ENCODE assay signal across 1 cellular context in genomic region chr4:2273657-2274319, GRCh38.
TF ChIP-seq lines count a peak whose summit lies in the region.

No MANE protein-coding gene starts in this region.

TF ChIP-seq in K562, 482 proteins besides CTCF, POLR2A, EP300 and RAD21 (continued from another document and continues in another):
- no peak for TF ChIP-seq RERE (CRISPR knock-in tag; IDR thresholded peaks at IDR 0.05; ENCODE audit: borderline replicate concordance)
- TF ChIP-seq CTBP1 (IDR thresholded peaks at IDR 0.05; ENCODE audit: borderline replicate concordance): peak; percentile 27; the same call in 1 of the 2 replicates
- 0 out of 2 replicates have a peak, but pooled peaks have one; percentile 10 for TF ChIP-seq L3MBTL2 (IDR thresholded peaks at IDR 0.05)
- no peak for TF ChIP-seq ARID2 (IDR thresholded peaks at IDR 0.05)
- TF ChIP-seq YY1 (IDR thresholded peaks at IDR 0.05; ENCODE audit: borderline replicate concordance in 1 of 3, control insufficient read depth in 1 of 3, extremely low read depth in 1 of 3, insufficient read depth in 3 of 3, insufficient read length in 1 of 3, insufficient replicate concordance in 2 of 3, low read depth in 1 of 3, low read length in 2 of 3): peak in 2 of 3 experiments; percentile 58 to 59
- TF ChIP-seq POLR3G (IDR thresholded peaks at IDR 0.05; ENCODE audit: extremely low read depth, insufficient read length, insufficient replicate concordance): no peak
- no peak for TF ChIP-seq CCNT2 (IDR thresholded peaks at IDR 0.05; ENCODE audit: borderline replicate concordance, extremely low read depth, insufficient read length, low read depth, low read length)
- no peak for TF ChIP-seq YBX1 (IDR thresholded peaks at IDR 0.05)
- TF ChIP-seq CBX1 (IDR thresholded peaks at IDR 0.05; ENCODE audit: low read depth): no peak
- TF ChIP-seq ARID3A (IDR thresholded peaks at IDR 0.05; ENCODE audit: borderline replicate concordance, low read depth, low read length): no peak
- peak in 1 of 2 experiments; percentile 66; a peak in 2 of 4 replicates for TF ChIP-seq HDAC1 (IDR thresholded peaks at IDR 0.05)
- no peak for TF ChIP-seq TAF9B (IDR thresholded peaks at IDR 0.05; ENCODE audit: partially characterized antibody)
- TF ChIP-seq MNT (conservative IDR thresholded peaks at IDR 0.05): peak in 1 of 2 experiments; percentile 62; a peak in 3 of 4 replicates
- TF ChIP-seq HNRNPLL (IDR thresholded peaks at IDR 0.05; ENCODE audit: low read depth, low read length, poor library complexity, severe bottlenecking): no peak
- TF ChIP-seq TCF3 (CRISPR knock-in tag; IDR thresholded peaks at IDR 0.05): peak; percentile 87
- TF ChIP-seq TEAD4 (IDR thresholded peaks at IDR 0.05; ENCODE audit: low read length): peak; percentile 77
- TF ChIP-seq TEAD4 (CRISPR knock-in tag; IDR thresholded peaks at IDR 0.05; ENCODE audit: borderline replicate concordance): no peak
- no peak for TF ChIP-seq ZNF639 (CRISPR knock-in tag; conservative IDR thresholded peaks at IDR 0.05 in 1 of 2, IDR thresholded peaks at IDR 0.05 in 1 of 2)
- TF ChIP-seq E2F6 (IDR thresholded peaks at IDR 0.05; ENCODE audit: borderline replicate concordance in 1 of 2, extremely low read depth in 1 of 2, insufficient read depth in 1 of 2, insufficient read length in 1 of 2, low read depth in 1 of 2, low read length in 1 of 2, poor library complexity in 1 of 2, severe bottlenecking in 1 of 2): no peak
- TF ChIP-seq MITF (IDR thresholded peaks at IDR 0.05): no peak
- TF ChIP-seq THRAP3 (IDR thresholded peaks at IDR 0.05; ENCODE audit: borderline replicate concordance): no peak
- no peak for TF ChIP-seq UBTF (IDR thresholded peaks at IDR 0.05; ENCODE audit: borderline replicate concordance in 1 of 2, low read depth in 2 of 2, low read length in 2 of 2)
- TF ChIP-seq STAT5A (IDR thresholded peaks at IDR 0.05; ENCODE audit: borderline replicate concordance, low read length): peak; percentile 32; the same call in 1 of the 2 replicates
- TF ChIP-seq CBX5 (IDR thresholded peaks at IDR 0.05; ENCODE audit: borderline replicate concordance, low read depth): no peak
- no peak for TF ChIP-seq MCM2 (IDR thresholded peaks at IDR 0.05; ENCODE audit: low read depth)
- TF ChIP-seq ESRRA (IDR thresholded peaks at IDR 0.05; ENCODE audit: borderline replicate concordance, low read depth): 0 out of 2 replicates have a peak, but pooled peaks have one; percentile 29
- TF ChIP-seq CREB1 (IDR thresholded peaks at IDR 0.05): 0 out of 2 replicates have a peak, but pooled peaks have one; percentile 15
- no peak for TF ChIP-seq CREB1 (CRISPR knock-in tag; IDR thresholded peaks at IDR 0.05)
- TF ChIP-seq SMAD1 (IDR thresholded peaks at IDR 0.05; ENCODE audit: low read depth, low read length, partially characterized antibody): no peak
- 0 out of 2 replicates have a peak, but pooled peaks have one; percentile 9 for TF ChIP-seq KLF16 (IDR thresholded peaks at IDR 0.05)
- TF ChIP-seq SRSF1 (IDR thresholded peaks at IDR 0.05; ENCODE audit: low read depth, low read length): no peak
- TF ChIP-seq CREB3L1 (IDR thresholded peaks at IDR 0.05; ENCODE audit: borderline replicate concordance, low read depth): no peak
- peak; percentile 77 for TF ChIP-seq TAL1 (IDR thresholded peaks at IDR 0.05)
- TF ChIP-seq ZNF592 (IDR thresholded peaks at IDR 0.05): peak; percentile 67; the same call in 1 of the 2 replicates
- TF ChIP-seq MTA1 (IDR thresholded peaks at IDR 0.05; ENCODE audit: borderline replicate concordance): peak; percentile 33; the same call in 1 of the 2 replicates
- TF ChIP-seq NCOR1 (IDR thresholded peaks at IDR 0.05): peak; percentile 86
- TF ChIP-seq ZNF121 (CRISPR knock-in tag; conservative IDR thresholded peaks at IDR 0.05): no peak
- no peak for TF ChIP-seq CBX2 (IDR thresholded peaks at IDR 0.05; ENCODE audit: insufficient read depth, low read length, poor library complexity, severe bottlenecking)
